ENCODE assay signal across 24 cellular contexts in the genomic region with DNA sequence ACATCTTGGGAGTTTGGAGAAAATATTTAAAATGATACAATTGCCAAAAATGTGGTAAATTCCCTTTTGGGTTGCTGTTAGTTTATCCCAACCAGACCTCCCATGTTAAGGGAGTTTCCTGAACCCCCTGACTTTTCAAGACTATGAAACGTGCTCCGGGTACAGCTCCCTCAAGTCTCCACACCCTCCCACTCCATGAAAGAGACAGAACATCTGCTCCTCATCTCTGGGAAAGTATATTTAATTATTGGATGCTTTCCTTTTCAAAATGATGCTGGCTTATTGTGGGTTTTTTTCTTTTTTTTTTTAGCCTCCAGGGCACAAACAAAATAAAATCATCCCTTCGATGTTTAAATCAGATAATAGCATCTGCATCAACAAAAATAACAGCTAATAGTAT.
"Had no signal": no experiment of that assay in that cellular context is flagged by ENCODE, and none has a peak within 500 bp of the region (broad histone marks: within the 10 kb centered on the region; RNA-seq: fewer than 3 reads in every experiment).

No MANE protein-coding gene starts in this region.

- H3K27ac Mint-ChIP-seq: activated naive CD8-positive, alpha-beta T cell; activated T-helper 2 cell treated with anti-CD3 and anti-CD28 coated beads, Interferon-gamma antibody, Interleukin-2, Interleukin-4, amounts not matched to agents 10 μg/mL and 5 μg/mL and 100 μg/mL, durations not matched to agents 14 hours and 24 hours and 36 hours; dendritic cell treated with granulocyte-macrophage colony-stimulating factor and Interleukin-4, amounts not matched to agents 40 ng/mL and 50 ng/mL, for 4 days; mesothelial cell of epicardium; naive thymus-derived CD8-positive, alpha-beta T cell had no signal

- H3K4me3 ChIP-seq: cardiac muscle cell, gastrocnemius medialis, ovary, prostate gland, thyroid gland had no signal

- ATAC-seq: activated T-cell treated with anti-CD3 and anti-CD28 coated beads, Interleukin-2, amount 50 U/mL, for 4 hours; gastrocnemius medialis; left lobe of liver; naive thymus-derived CD8-positive, alpha-beta T cell; stimulated activated naive CD8-positive, alpha-beta T cell treated with anti-CD3 and anti-CD28 coated beads, Interleukin-15, Interleukin-2, amounts not matched to agents 100 U/mL and 50 U/mL, for 24 hours had no signal

- H3K27me3 ChIP-seq: gastrocnemius medialis, neutrophil, ovary, thyroid gland had no signal

- H3K36me3 ChIP-seq: cardiac muscle cell, gastrocnemius medialis, neutrophil, ovary, prostate gland, thyroid gland had no signal

- DNase-seq: activated CD4-positive, alpha-beta T cell treated with anti-CD3 and anti-CD28 coated beads for 1 hour; activated CD4-positive, alpha-beta T cell treated with anti-CD3 and anti-CD28 coated beads, Interleukin-2, amount 50 U/mL, for 1 hour; activated CD8-positive, alpha-beta memory T cell treated with anti-CD3 and anti-CD28 coated beads, Interleukin-2, amount 50 U/mL, for 48 hours; activated naive CD4-positive, alpha-beta T cell; activated T-cell treated with anti-CD3 and anti-CD28 coated beads, Interleukin-2, amount 50 U/mL, for 4 hours; amygdala; effector CD4-positive, alpha-beta T cell; gastrocnemius medialis; mammary epithelial cell; naive thymus-derived CD8-positive, alpha-beta T cell; stimulated activated CD4-positive, alpha-beta T cell treated with anti-CD3 and anti-CD28 coated beads, Interleukin-12 subunit alpha, Interleukin-12 subunit beta, amount 100 ng/mL, for 4 hours; stimulated activated CD4-positive, alpha-beta T cell treated with anti-CD3 and anti-CD28 coated beads, Interleukin-4, amount 100 ng/mL, for 4 hours; stimulated activated naive CD8-positive, alpha-beta T cell treated with anti-CD3 and anti-CD28 coated beads, Interleukin-15, Interleukin-2, amounts not matched to agents 100 U/mL and 50 U/mL, for 24 hours; T-helper 9 cell; thyroid gland had no signal

- H3K4me3 Mint-ChIP-seq: activated naive CD8-positive, alpha-beta T cell; activated T-cell treated with anti-CD3 and anti-CD28 coated beads, Interleukin-2, amount 50 U/mL, for 4 hours; dendritic cell treated with granulocyte-macrophage colony-stimulating factor and Interleukin-4, amounts not matched to agents 40 ng/mL and 50 ng/mL, for 4 days; mesothelial cell of epicardium; naive thymus-derived CD8-positive, alpha-beta T cell had no signal

- H3K36me3 Mint-ChIP-seq: activated naive CD8-positive, alpha-beta T cell; mesothelial cell of epicardium; naive thymus-derived CD8-positive, alpha-beta T cell had no signal

- H3K9me3 Mint-ChIP-seq: activated T-helper 2 cell treated with anti-CD3 and anti-CD28 coated beads, Interferon-gamma antibody, Interleukin-2, Interleukin-4, amounts not matched to agents 10 μg/mL and 5 μg/mL and 100 μg/mL, durations not matched to agents 14 hours and 24 hours and 36 hours; dendritic cell treated with granulocyte-macrophage colony-stimulating factor and Interleukin-4, amounts not matched to agents 40 ng/mL and 50 ng/mL, for 4 days; mesothelial cell of epicardium had no signal
